Comparison of ENCODE assay signal across 8 cellular contexts in the genomic region with DNA sequence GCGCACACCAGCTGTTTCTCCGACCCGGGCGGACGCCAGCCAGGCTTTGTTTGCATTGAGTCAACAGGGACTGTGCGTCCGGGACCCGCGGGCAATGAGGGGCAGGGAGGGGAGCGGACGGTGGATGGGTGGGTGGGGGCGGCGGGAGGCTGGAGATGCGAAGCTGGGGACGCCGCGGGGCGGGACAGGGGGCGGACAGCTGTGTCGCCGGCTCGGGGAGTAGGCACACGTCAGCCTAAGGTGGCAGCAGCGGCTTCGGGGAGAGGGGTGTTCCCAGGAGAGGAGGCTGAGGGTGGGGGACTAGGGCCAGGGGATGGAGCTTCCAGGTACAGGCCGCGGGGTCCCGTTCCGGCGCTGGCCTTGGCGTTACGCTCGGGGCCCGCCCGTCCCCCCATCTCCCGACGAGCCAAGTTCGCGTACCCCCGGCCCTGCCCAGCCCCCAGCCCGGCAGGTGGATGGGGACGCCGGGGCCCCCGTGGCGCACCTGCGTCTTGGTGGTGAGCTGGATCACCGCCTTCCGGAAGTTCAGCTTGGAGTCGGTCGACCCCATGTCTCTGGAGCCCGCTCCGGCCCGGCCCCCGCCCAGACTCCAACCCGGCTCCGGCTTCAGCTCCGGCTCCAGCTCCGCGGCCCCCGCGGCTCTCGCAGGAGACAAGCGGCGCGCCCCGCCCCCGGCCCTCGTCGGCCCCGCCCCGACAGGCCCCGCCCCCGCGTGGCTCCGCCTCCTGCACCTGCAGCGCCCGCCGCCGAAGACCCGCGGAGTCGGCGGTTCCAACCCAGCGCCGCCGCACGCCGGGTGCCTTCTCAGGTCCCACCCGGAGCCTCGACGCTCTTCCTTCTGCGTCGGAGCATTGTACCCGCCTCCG. TPM values are rescaled to one million over a fixed set of nuclear protein-coding genes. Genes with fewer than 3 reads are reported as not detected.
A peak's percentile ranks its signal among the peaks of the same experiment; 100 is the strongest.
DNase-seq lines count a peak whose midpoint lies in the region; FAIRE-seq lines count a peak whose summit lies in the region.

Gene HID1 (minus strand): TSS at position 653 of the 866 bp plus-strand sequence. CDS start 103 bp downstream, at position 550.

- DNase-seq in Ammon's horn (ENCODE audit: low spot score) (peak; percentile 84), HTR-8/SVneo (ENCODE audit: insufficient read length, low spot score) (peak; percentile 73), T follicular helper cell (ENCODE audit: low read depth) (peak; percentile 81), amygdala (lab: John Stamatoyannopoulos, UW) (peak in 54 of 56 donors; percentile 19 to 91 (median 67)), hepatic stellate cell (ENCODE audit: low spot score) (peak; percentile 53), putamen (ENCODE audit: low spot score) (peak; percentile 80), ureter (ENCODE audit: low spot score) (peak; percentile 69), H4 (ENCODE audit: low spot score) (no peak)

- peak; percentile 87 for FAIRE-seq in HTR-8/SVneo (lab: Jason Lieb, UNC)

RNA-seq across cellular contexts. Expression of gene HID1, which starts in this region (rescaled TPM):
- 78.1 TPM for total RNA-seq in ureter
- total RNA-seq in H4 (2014; rRNA removed; shearing (Covaris generic)), result 0.15 TPM in 1 of 2 replicates, not detected in the other

Comparison
In these comparisons a context has a peak if more than half of its experiments do, and no peak if none do; other contexts are left out.
1. RNA of gene HID1 (total RNA-seq): 78.1 TPM in ureter (single experiment); 0.15 TPM in H4; every median in the first group is over 10 times any median in the second.